In the genomic region with DNA sequence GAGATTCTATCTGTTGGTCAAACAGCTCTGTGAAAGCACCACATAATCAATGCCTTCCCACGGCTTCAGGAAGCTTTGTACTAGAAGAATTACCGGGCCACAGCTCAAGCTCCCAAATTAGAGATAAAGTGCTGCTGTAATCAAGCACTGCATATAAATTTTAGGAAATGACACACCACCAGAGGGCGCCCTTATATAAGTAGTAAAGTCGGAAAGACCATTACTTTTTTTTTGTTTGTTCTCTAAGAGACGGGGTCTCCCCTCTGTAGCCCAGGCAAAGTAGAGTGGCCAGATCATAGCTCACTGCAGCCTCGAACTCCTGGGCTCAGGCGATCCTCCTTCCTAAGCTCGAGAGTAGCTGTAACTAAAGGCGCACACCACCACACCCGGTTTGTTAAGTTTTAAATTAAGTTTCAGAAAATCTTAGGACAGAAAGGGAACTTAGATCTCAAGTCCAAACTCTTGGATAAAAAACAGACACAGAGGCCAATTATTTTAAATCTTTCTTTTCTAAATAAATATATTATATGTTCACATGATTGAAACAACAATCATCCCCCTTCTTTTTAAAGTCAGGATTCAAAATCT, we compare ENCODE assay signal across 8 cellular contexts. TPM values are rescaled to one million over a fixed set of nuclear protein-coding genes. Genes with fewer than 3 reads are reported as not detected.
DNase-seq lines count a peak whose midpoint lies in the region; ATAC-seq and TF ChIP-seq lines count a peak whose summit lies in the region.

No MANE protein-coding gene starts in this region.

- no peaks in the 10 kb centered on the region for H3K36me3 Mint-ChIP-seq in activated CD4-positive, alpha-beta memory T cell treated with anti-CD3 and anti-CD28 coated beads, Interleukin-2, amount 10 ng/mL, durations not matched to agents 7 days and 5 days (ENCODE audit: low read depth)

- no peak overlapping the region for H3K4me3 Mint-ChIP-seq in activated CD4-positive, alpha-beta memory T cell treated with anti-CD3 and anti-CD28 coated beads, Interleukin-2, amount 10 ng/mL, durations not matched to agents 7 days and 5 days

- H3K4me1 Mint-ChIP-seq in activated CD4-positive, alpha-beta memory T cell treated with anti-CD3 and anti-CD28 coated beads, Interleukin-2, amount 10 ng/mL, durations not matched to agents 7 days and 5 days = peaks cover 11% of the 10 kb centered on the region

- CTCF ChIA-PET in activated CD4-positive, alpha-beta memory T cell treated with anti-CD3 and anti-CD28 coated beads, Interleukin-2, amount 10 ng/mL, durations not matched to agents 7 days and 5 days (lab: Charles Lee) = interaction anchor here (0.6 to 4.0 kb wide), 34 partner anchors 9 to 952 kb away, joined by 3 to 71 read pairs (median 4); a partner anchor contains a TSS

- no peaks in the 10 kb centered on the region for H3K27me3 ChIP-seq in dorsolateral prefrontal cortex

- peak overlapping the region in 30 of 59 donors; percentile 2 to 46 (median 28) for H3K4me3 ChIP-seq in dorsolateral prefrontal cortex

- DNase-seq in ELF-1 (ENCODE audit: low read depth, low spot score) = peak; percentile 67
- peak; percentile 37 for DNase-seq in HK-2 (ENCODE audit: unreplicated experiment)
- peak; percentile 75 for DNase-seq in NCI-H82 treated with DMSO at 0.1 percent for 48 hours (lab: John Stamatoyannopoulos, UW; ENCODE audit: unreplicated experiment)
- peak; percentile 72 for DNase-seq in activated CD4-positive, alpha-beta memory T cell treated with anti-CD3 and anti-CD28 coated beads, Interleukin-2, amount 10 ng/mL, durations not matched to agents 7 days and 5 days
- DNase-seq in dorsolateral prefrontal cortex = peak in 5 of 10 donors; percentile 49 to 88 (median 69)
- peak; percentile 83 to 91 for DNase-seq in lung microvascular endothelial cell (ENCODE audit: low read depth in 2 of 2)
- peak; percentile 16 for DNase-seq in stimulated activated CD8-positive, alpha-beta memory T cell treated with anti-CD3 and anti-CD28 coated beads, Interleukin-12 subunit alpha, Interleukin-12 subunit beta, amount 100 ng/mL, for 4 hours (ENCODE audit: low read depth)

- POLR2A ChIA-PET in activated CD4-positive, alpha-beta memory T cell treated with anti-CD3 and anti-CD28 coated beads, Interleukin-2, amount 10 ng/mL, durations not matched to agents 7 days and 5 days (lab: Charles Lee) = interaction anchor here (0.7 to 3.6 kb wide), 2 partner anchors 22 to 33 kb away, joined by 3 to 14 read pairs; a partner anchor contains a TSS

- ATAC-seq in HG03571 (IDR thresholded peaks at IDR 0.05; ENCODE audit: unreplicated experiment) = no peak

- intact Hi-C loops in dorsolateral prefrontal cortex (cut with DNase I) = loop anchor here (1.0 to 5.0 kb wide), 3 partner anchors 33 to 380 kb away; a partner anchor contains a TSS

- TF ChIP-seq CTCF in dorsolateral prefrontal cortex (IDR thresholded peaks at IDR 0.05 in 54 of 56, conservative IDR thresholded peaks at IDR 0.05 in 2 of 56; ENCODE audit: low read depth in 1 of 56, partially characterized antibody in 56 of 56) = peak; percentile 71 to 93 (median 84)

- no peaks in the 10 kb centered on the region for H3K9me3 Mint-ChIP-seq in activated CD4-positive, alpha-beta memory T cell treated with anti-CD3 and anti-CD28 coated beads, Interleukin-2, amount 10 ng/mL, durations not matched to agents 7 days and 5 days

- peak overlapping the region in 32 of 59 donors; percentile 2 to 68 (median 38) for H3K27ac ChIP-seq in dorsolateral prefrontal cortex

- peaks cover 2% of the 10 kb centered on the region for H3K27me3 Mint-ChIP-seq in activated CD4-positive, alpha-beta memory T cell treated with anti-CD3 and anti-CD28 coated beads, Interleukin-2, amount 10 ng/mL, durations not matched to agents 7 days and 5 days

- no peak overlapping the region for H3K27ac Mint-ChIP-seq in activated CD4-positive, alpha-beta memory T cell treated with anti-CD3 and anti-CD28 coated beads, Interleukin-2, amount 10 ng/mL, durations not matched to agents 7 days and 5 days

RNA-seq across cellular contexts. Expression of a gene that starts 32.6 kb away (rescaled TPM):
- total RNA-seq in activated CD4-positive, alpha-beta memory T cell treated with anti-CD3 and anti-CD28 coated beads, Interleukin-2, amount 10 ng/mL, durations not matched to agents 7 days and 5 days = 10 to 100 TPM; 24.5 to 30.1 TPM
- total RNA-seq in dorsolateral prefrontal cortex = 100 to 1,000 TPM in 1 of 120 experiments, 10 to 100 TPM in 119; 38.4 to 137 (median 59.7) TPM
- total RNA-seq in lung microvascular endothelial cell = 88.7 and 128 TPM in 2 replicates

RNA-seq across cellular contexts. Expression of a gene that starts 33.9 kb away (rescaled TPM):
- 10 to 100 TPM; 10.1 to 11.0 TPM for total RNA-seq in activated CD4-positive, alpha-beta memory T cell treated with anti-CD3 and anti-CD28 coated beads, Interleukin-2, amount 10 ng/mL, durations not matched to agents 7 days and 5 days
- total RNA-seq in dorsolateral prefrontal cortex = 1 to 10 TPM in 25 of 120 experiments, under 1 TPM in 81, not detected in 14; 0.13 to 3.0 (median 0.64) TPM
- 1.8 and 3.5 TPM in 2 replicates for total RNA-seq in lung microvascular endothelial cell
